ENCODE assay signal across 12 cellular contexts in the genomic region with DNA sequence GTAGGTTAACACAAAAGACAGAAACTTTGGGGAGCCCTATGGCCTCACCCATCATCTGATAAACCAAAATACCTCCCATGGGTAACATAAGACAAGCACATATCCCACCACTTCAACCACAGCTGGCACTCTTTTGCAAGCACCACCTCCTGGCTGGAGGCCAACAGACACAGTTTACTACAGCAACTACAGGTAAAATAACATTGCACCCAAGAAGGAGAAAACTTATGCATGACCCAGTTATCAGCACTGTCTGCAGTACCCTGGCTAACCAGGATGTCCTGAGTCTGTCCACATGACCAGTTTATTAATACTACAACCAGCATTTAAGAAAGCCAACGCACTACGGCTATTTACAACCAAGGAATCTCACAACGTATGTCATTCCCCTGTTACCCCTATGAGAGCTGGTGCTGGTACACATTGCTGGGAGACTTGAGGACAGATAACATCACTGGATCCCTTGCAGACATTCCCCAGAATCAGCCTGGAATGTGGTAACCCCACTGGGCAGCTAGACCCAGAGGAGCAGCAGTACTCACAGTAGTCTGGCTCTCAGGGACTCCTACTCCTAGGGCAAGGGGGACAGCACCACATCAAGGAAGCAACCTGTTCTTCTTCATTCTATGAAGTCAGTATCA. TPM values are rescaled to one million over a fixed set of nuclear protein-coding genes. Genes with fewer than 3 reads are reported as not detected.
DNase-seq lines count a peak whose midpoint lies in the region; ATAC-seq, FAIRE-seq and TF ChIP-seq lines count a peak whose summit lies in the region.
"Had no signal": no experiment of that assay in that cellular context is flagged by ENCODE, and none has a peak within 500 bp of the region (broad histone marks: within the 10 kb centered on the region; RNA-seq: fewer than 3 reads in every experiment).

No MANE protein-coding gene starts in this region.

- ATAC-seq in HepG2 (no peak), GM21786 (IDR thresholded peaks at IDR 0.05; ENCODE audit: unreplicated experiment) (no peak)

- intact Hi-C loops in HepG2 (cut with micrococcal nuclease; ENCODE audit: unreplicated experiment) (no loop called here), sigmoid colon (cut with DNase I) (no loop called here)

- no peak for TF ChIP-seq RAD21 in HepG2 (CRISPR knock-in tag; IDR thresholded peaks at IDR 0.05)

- H3K4me2 ChIP-seq in astrocyte (ENCODE audit: low read length) (peak overlapping the region; percentile 32), HepG2 (ENCODE audit: low read depth, low read length) (no peak overlapping the region)

- H3K9me3 Mint-ChIP-seq in astrocyte (ENCODE audit: unreplicated experiment), result peaks cover 6% of the 10 kb centered on the region

- in situ Hi-C loops in HepG2 (cut with HindIII; ENCODE audit: extremely low pct_ligation_motif_present, low pct_unique_long_range_greater_than_20kb), result no loop called here

- no peak overlapping the region for H3K4me3 ChIP-seq in Jurkat, Clone E6-1 (ENCODE audit: low read length)
- no peak overlapping the region for H3K4me3 ChIP-seq in astrocyte (ENCODE audit: insufficient read depth, low read depth, low read length)
- no peak overlapping the region for H3K4me3 ChIP-seq in HepG2 (replicated peaks in 1 of 3; ENCODE audit: insufficient read depth in 1 of 3, low read depth in 2 of 3, low read length in 3 of 3)
- no peak overlapping the region for H3K4me3 ChIP-seq in sigmoid colon

- POLR2A ChIA-PET in HepG2 (lab: Yijun Ruan, JAX), result interaction anchor here (1.5 kb wide), 1 partner anchor 10 kb away, joined by 3 read pairs; no protein-coding TSS in a partner anchor

- H3K27ac ChIP-seq in astrocyte (ENCODE audit: low read depth, low read length), result no peak overlapping the region
- H3K27ac ChIP-seq in HepG2 (ENCODE audit: extremely low read length, insufficient read depth, low read length), result no peak overlapping the region
- H3K27ac ChIP-seq in sigmoid colon, result peak overlapping the region in 1 of 4 donors; percentile 13

- H3K79me2 ChIP-seq in astrocyte (ENCODE audit: insufficient read depth, low read length) (peaks cover 19% of the 10 kb centered on the region), HepG2 (ENCODE audit: insufficient read depth, low read length) (peaks cover 46% of the 10 kb centered on the region)

- no peak for TF ChIP-seq POLR2A in HepG2 (IDR thresholded peaks at IDR 0.05; ENCODE audit: insufficient read depth in 1 of 2, low read depth in 2 of 2, low read length in 2 of 2)
- no peak for TF ChIP-seq POLR2A in sigmoid colon (IDR thresholded peaks at IDR 0.05)

- DNase-seq in COLO668 (lab: John Stamatoyannopoulos, UW; ENCODE audit: unreplicated experiment) (peak; percentile 39), astrocyte (ENCODE audit: low read depth) (no peak), HepG2 (ENCODE audit: low spot score) (no peak), NCI-H1694 (lab: John Stamatoyannopoulos, UW) (no peak), NCI-H526 treated with DMSO at 0.1 percent for 48 hours (lab: John Stamatoyannopoulos, UW) (no peak), sigmoid colon (no peak)
- peak; percentile 48 for DNase-seq in Jurkat, Clone E6-1 (ENCODE audit: low read depth, low spot score)

- no peaks in the 10 kb centered on the region for H3K9me3 ChIP-seq in astrocyte (ENCODE audit: insufficient read depth, low read depth, low read length)
- H3K9me3 ChIP-seq in HepG2 (ENCODE audit: low read length), result no peaks in the 10 kb centered on the region
- H3K9me3 ChIP-seq in sigmoid colon, result no peaks in the 10 kb centered on the region

- H3K27me3 ChIP-seq in astrocyte (ENCODE audit: insufficient read depth, low read length), result no peaks in the 10 kb centered on the region
- H3K27me3 ChIP-seq in HepG2 (ENCODE audit: control insufficient read depth in 1 of 2, insufficient read depth in 2 of 2, low read length in 2 of 2), result no peaks in the 10 kb centered on the region
- no peaks in the 10 kb centered on the region for H3K27me3 ChIP-seq in sigmoid colon

- H3K4me3 Mint-ChIP-seq in astrocyte (ENCODE audit: unreplicated experiment), result no peak overlapping the region
- H3K4me3 Mint-ChIP-seq: T-helper 2 cell treated with Interferon-gamma antibody and Interleukin-4, amounts not matched to agents 5 μg/mL and 100 μg/mL, for 36 hours had no signal

- no peak overlapping the region for H2AFZ ChIP-seq in astrocyte (ENCODE audit: low read depth, low read length)
- no peak overlapping the region for H2AFZ ChIP-seq in HepG2 (ENCODE audit: low read length)

- no peak for TF ChIP-seq CTCF in astrocyte (IDR thresholded peaks at IDR 0.05; ENCODE audit: insufficient read depth, low read depth, low read length)
- no peak for TF ChIP-seq CTCF in HepG2 (CRISPR knock-in tag; IDR thresholded peaks at IDR 0.05)
- no peak for TF ChIP-seq CTCF in sigmoid colon (IDR thresholded peaks at IDR 0.05)

- H4K20me1 ChIP-seq in astrocyte (ENCODE audit: insufficient read depth, low read length), result peaks cover 28% of the 10 kb centered on the region
- H4K20me1 ChIP-seq in HepG2 (ENCODE audit: insufficient read depth, low read length), result peaks cover 16% of the 10 kb centered on the region; the same call in 1 of the 2 replicates

- peaks cover 1% of the 10 kb centered on the region for H3K36me3 Mint-ChIP-seq in astrocyte (ENCODE audit: low read depth, unreplicated experiment)

- 100% methylated on average over 2 of the region's 3 CpGs for WGBS in HepG2 (ENCODE audit: low lambda C conversion rate)
- WGBS in sigmoid colon, 2 donors, result 70 to 90% methylated on average over 3 of the region's 3 CpGs

- peak overlapping the region; percentile 53 for H3K27ac Mint-ChIP-seq in astrocyte (ENCODE audit: unreplicated experiment)
- H3K27ac Mint-ChIP-seq: progenitor cell of endocrine pancreas; T-helper 2 cell treated with Interferon-gamma antibody and Interleukin-4, amounts not matched to agents 5 μg/mL and 100 μg/mL, for 36 hours had no signal

- no TSS peak for BruUV-seq in HepG2 (replicated peaks; lab: Mats Ljungman, UMichigan)

- H3K36me3 ChIP-seq in astrocyte (ENCODE audit: insufficient read depth, low read length) (no peaks in the 10 kb centered on the region), HepG2 (replicated peaks in 1 of 2; ENCODE audit: control insufficient read depth in 1 of 2, insufficient read depth in 2 of 2, low read length in 2 of 2) (no peaks in the 10 kb centered on the region), sigmoid colon (no peaks in the 10 kb centered on the region)

- H3K4me1 ChIP-seq in astrocyte (ENCODE audit: insufficient read depth, low read length) (peaks cover 5% of the 10 kb centered on the region), HepG2 (ENCODE audit: insufficient read depth, low read length) (peaks cover 7% of the 10 kb centered on the region; the same call in 1 of the 2 replicates), sigmoid colon (peaks cover 0 to 36% (median 31%) of the 10 kb centered on the region in 4 donors)

- H3K27me3 Mint-ChIP-seq in astrocyte (ENCODE audit: low read depth, unreplicated experiment), result no peaks in the 10 kb centered on the region
- H3K27me3 Mint-ChIP-seq: progenitor cell of endocrine pancreas had no signal

- FAIRE-seq in astrocyte (lab: Jason Lieb, UNC) (no peak), HepG2 (lab: Jason Lieb, UNC) (no peak)
- FAIRE-seq: GM12892, urothelium cell line had no signal

- CTCF ChIA-PET in HepG2 (lab: Yijun Ruan, JAX; ENCODE audit: low intra/inter-chr PET ratio, low total read pairs), result no interaction called here

- peaks cover 14% of the 10 kb centered on the region for H3K4me1 Mint-ChIP-seq in astrocyte (ENCODE audit: low read depth, unreplicated experiment)

- H3K9ac ChIP-seq in astrocyte (ENCODE audit: low read length) (no peak overlapping the region), HepG2 (ENCODE audit: insufficient read depth, low read depth, low read length) (no peak overlapping the region)

- no peak for TF ChIP-seq EP300 in HepG2 (IDR thresholded peaks at IDR 0.05; ENCODE audit: low read depth in 2 of 2, low read length in 2 of 2)
- TF ChIP-seq EP300 in HepG2 (CRISPR knock-in tag; IDR thresholded peaks at IDR 0.05; ENCODE audit: borderline replicate concordance), result no peak
- TF ChIP-seq EP300 in sigmoid colon (IDR thresholded peaks at IDR 0.05), result no peak

RNA-seq across cellular contexts. Expression of gene ELF2, which starts 32.0 kb away (rescaled TPM):
- polyA plus RNA-seq in Jurkat, Clone E6-1 (2012; ENCODE audit: insufficient read depth, insufficient read length), result 22.5 TPM
- 23.6 and 25.1 TPM in 2 replicates for total RNA-seq in astrocyte
- total RNA-seq in HepG2 (2016; rRNA removed; fragmentation: Illumina TruSeq; extraction: Trizol), result 35.4 and 44.5 TPM in 2 replicates
- total RNA-seq in HepG2 (2016; cell fraction: cytosol; rRNA removed; fragmentation: Illumina TruSeq; extraction: Trizol; ENCODE audit: low read depth), result 33.4 and 38.1 TPM in 2 replicates
- total RNA-seq in HepG2 (2016; cell fraction: insoluble cytoplasmic fraction; rRNA removed; fragmentation: Illumina TruSeq; extraction: Trizol), result 34.3 and 42.9 TPM in 2 replicates
- total RNA-seq in HepG2 (2016; cell fraction: membrane; rRNA removed; fragmentation: Illumina TruSeq; extraction: Trizol), result 31.5 and 31.6 TPM in 2 replicates
- 34.9 and 35.6 TPM in 2 replicates for total RNA-seq in HepG2 (2016; cell fraction: nucleus; rRNA removed; fragmentation: Illumina TruSeq; extraction: Trizol)
- 24.2 and 28.6 TPM in 2 replicates for polyA plus RNA-seq in HepG2 (2011; rRNA removed)
- 14.5 and 18.0 TPM in 2 replicates for polyA plus RNA-seq in HepG2 (2011; cell fraction: cytosol; rRNA removed)
- polyA plus RNA-seq in HepG2 (2011; cell fraction: nucleus; rRNA removed), result 18.4 and 19.9 TPM in 2 replicates
- 19.5 and 21.8 TPM in 2 replicates for polyA plus RNA-seq in HepG2 (2012)
- polyA plus RNA-seq in HepG2 (2016; cell fraction: cytosol; fragmentation: Illumina TruSeq; extraction: Trizol; ENCODE audit: low read depth), result 2.4 and 3.0 TPM in 2 replicates
- 25.1 and 29.8 TPM in 2 replicates for polyA plus RNA-seq in HepG2 (2016; cell fraction: insoluble cytoplasmic fraction; fragmentation: Illumina TruSeq; extraction: Trizol; ENCODE audit: low read depth)
- 6.9 and 7.7 TPM in 2 replicates for polyA plus RNA-seq in HepG2 (2016; cell fraction: membrane; fragmentation: Illumina TruSeq; extraction: Trizol; ENCODE audit: low read depth)
- 35.5 and 38.0 TPM in 2 replicates for polyA plus RNA-seq in HepG2 (2016; cell fraction: nucleus; fragmentation: Illumina TruSeq; extraction: Trizol; ENCODE audit: insufficient read depth, low read depth)
- polyA minus RNA-seq in HepG2 (2011; rRNA and poly(A)+ RNA removed; ENCODE audit: low replicate concordance), result 30.9 and 40.2 TPM in 2 replicates
- polyA minus RNA-seq in HepG2 (2011; cell fraction: cytosol; rRNA and poly(A)+ RNA removed), result 25.8 and 27.5 TPM in 2 replicates
- polyA minus RNA-seq in HepG2 (2011; cell fraction: nucleus; rRNA and poly(A)+ RNA removed), result 69.3 and 81.7 TPM in 2 replicates
- total RNA-seq in sigmoid colon, result 10 to 100 TPM; 61.4 to 83.6 (median 79.0) TPM
- polyA plus RNA-seq in sigmoid colon, result 10 to 100 TPM in 2 of 3 donors, 1 to 10 TPM in 1; 9.9 to 16.8 (median 15.6) TPM

Comparison
In these comparisons a context has a peak if more than half of its experiments do, and no peak if none do; other contexts are left out.
1. DNase-seq: peak in COLO668 (single experiment) and Jurkat, Clone E6-1 (single experiment); none in astrocyte (single experiment), HepG2 (single experiment), NCI-H1694 (single experiment), NCI-H526 treated with DMSO at 0.1 percent for 48 hours (single experiment) and sigmoid colon (single experiment).